15 cellular contexts compared by ENCODE assay signal in genomic region chr10:69051710-69052487, GRCh38. TPM values are rescaled to one million over a fixed set of nuclear protein-coding genes. Genes with fewer than 3 reads are reported as not detected.
DNase-seq lines count a peak whose midpoint lies in the region; ATAC-seq and TF ChIP-seq lines count a peak whose summit lies in the region.
"Had no signal": no experiment of that assay in that cellular context is flagged by ENCODE, and none has a peak within 500 bp of the region (broad histone marks: within the 10 kb centered on the region; RNA-seq: fewer than 3 reads in every experiment).

No MANE protein-coding gene starts in this region.

- no peaks in the 10 kb centered on the region for H3K36me3 Mint-ChIP-seq in T-helper 2 cell treated with Interferon-gamma antibody and Interleukin-4, amounts not matched to agents 5 μg/mL and 100 μg/mL, for 36 hours (ENCODE audit: low read depth)
- H3K36me3 Mint-ChIP-seq in WTC11 = no peaks in the 10 kb centered on the region
- no peaks in the 10 kb centered on the region for H3K36me3 Mint-ChIP-seq in activated T-cell treated with anti-CD3 and anti-CD28 coated beads, Interleukin-2, amount 50 U/mL, for 24 hours (ENCODE audit: low read depth)
- H3K36me3 Mint-ChIP-seq: IgD-negative memory B cell had no signal

- no peaks in the 10 kb centered on the region for H3K9me3 Mint-ChIP-seq in T-helper 2 cell treated with Interferon-gamma antibody and Interleukin-4, amounts not matched to agents 5 μg/mL and 100 μg/mL, for 36 hours
- no peaks in the 10 kb centered on the region for H3K9me3 Mint-ChIP-seq in WTC11
- no peaks in the 10 kb centered on the region for H3K9me3 Mint-ChIP-seq in activated T-cell treated with anti-CD3 and anti-CD28 coated beads, Interleukin-2, amount 50 U/mL, for 24 hours
- H3K9me3 Mint-ChIP-seq: IgD-negative memory B cell had no signal

- H3K27me3 Mint-ChIP-seq in T-helper 2 cell treated with Interferon-gamma antibody and Interleukin-4, amounts not matched to agents 5 μg/mL and 100 μg/mL, for 36 hours (ENCODE audit: low read depth) = no peaks in the 10 kb centered on the region
- no peaks in the 10 kb centered on the region for H3K27me3 Mint-ChIP-seq in WTC11 (ENCODE audit: low read depth)
- H3K27me3 Mint-ChIP-seq in activated T-cell treated with anti-CD3 and anti-CD28 coated beads, Interleukin-2, amount 50 U/mL, for 24 hours = no peaks in the 10 kb centered on the region
- H3K27me3 Mint-ChIP-seq: IgD-negative memory B cell had no signal

- H3K27ac Mint-ChIP-seq in T-helper 2 cell treated with Interferon-gamma antibody and Interleukin-4, amounts not matched to agents 5 μg/mL and 100 μg/mL, for 36 hours = peak overlapping the region; percentile 87
- no peak overlapping the region for H3K27ac Mint-ChIP-seq in WTC11
- no peak overlapping the region for H3K27ac Mint-ChIP-seq in activated T-cell treated with anti-CD3 and anti-CD28 coated beads, Interleukin-2, amount 50 U/mL, for 24 hours
- H3K27ac Mint-ChIP-seq: IgD-negative memory B cell had no signal

- no peak overlapping the region for H3K4me3 Mint-ChIP-seq in T-helper 2 cell treated with Interferon-gamma antibody and Interleukin-4, amounts not matched to agents 5 μg/mL and 100 μg/mL, for 36 hours
- H3K4me3 Mint-ChIP-seq in WTC11 = no peak overlapping the region
- no peak overlapping the region for H3K4me3 Mint-ChIP-seq in activated T-cell treated with anti-CD3 and anti-CD28 coated beads, Interleukin-2, amount 50 U/mL, for 24 hours
- H3K4me3 Mint-ChIP-seq: IgD-negative memory B cell had no signal

- H3K9me3 ChIP-seq in right atrium auricular region = no peaks in the 10 kb centered on the region
- H3K9me3 ChIP-seq in spleen = no peaks in the 10 kb centered on the region
- H3K9me3 ChIP-seq: Caco-2, SJSA1 had no signal

- POLR2A ChIA-PET in WTC11 (lab: Charles Lee) = interaction anchor here (0.5 kb wide), 1 partner anchor 35 kb away, joined by 5 read pairs; no protein-coding TSS in a partner anchor

- H3K27me3 ChIP-seq in right atrium auricular region = no peaks in the 10 kb centered on the region
- H3K27me3 ChIP-seq in spleen (replicated peaks in 1 of 7) = no peaks in the 10 kb centered on the region
- H3K27me3 ChIP-seq: SJSA1 had no signal

- H3K4me1 ChIP-seq in right atrium auricular region = peaks cover 0 to 24% of the 10 kb centered on the region in 2 donors
- H3K4me1 ChIP-seq in spleen = peaks cover 15 to 84% (median 46%) of the 10 kb centered on the region in 6 donors
- H3K4me1 ChIP-seq: Caco-2 had no signal

- H3K36me3 ChIP-seq in right atrium auricular region (no peaks in the 10 kb centered on the region), spleen (no peaks in the 10 kb centered on the region)
- H3K36me3 ChIP-seq: SJSA1, WERI-Rb-1 had no signal

- TF ChIP-seq POLR2A in spleen (IDR thresholded peaks at IDR 0.05) = no peak

- DNase-seq in T-helper 2 cell treated with Interferon-gamma antibody and Interleukin-4, amounts not matched to agents 5 μg/mL and 100 μg/mL, for 36 hours (ENCODE audit: low spot score) = no peak
- DNase-seq in T-helper 2 cell = no peak
- no peak for DNase-seq in WTC11 (ENCODE audit: low spot score)
- no peak for DNase-seq in right atrium auricular region (ENCODE audit: low spot score)
- DNase-seq in spleen = no peak
- DNase-seq in activated T-cell treated with anti-CD3 and anti-CD28 coated beads, Interleukin-2, amount 50 U/mL, for 24 hours = no peak
- DNase-seq in NCI-H510A (lab: John Stamatoyannopoulos, UW) = no peak
- DNase-seq: 8988T, Caco-2, NCI-H1436, WERI-Rb-1 had no signal

- H3K4me3 ChIP-seq in right atrium auricular region (no peak overlapping the region), spleen (peak overlapping the region in 1 of 8 donors; percentile 3)
- H3K4me3 ChIP-seq: SJSA1 had no signal

- intact Hi-C loops in spleen (cut with DNase I; ENCODE audit: low total_unique reads) = no loop called here

- H3K27ac ChIP-seq in right atrium auricular region (peak overlapping the region; percentile 54 to 56), spleen (peak overlapping the region in 7 of 8 donors; percentile 11 to 99 (median 62))
- H3K27ac ChIP-seq: epithelial cell of prostate, SJSA1, WERI-Rb-1 had no signal

- no peak for TF ChIP-seq CTCF in WTC11 (IDR thresholded peaks at IDR 0.05)
- TF ChIP-seq CTCF in right atrium auricular region (IDR thresholded peaks at IDR 0.05) = no peak
- no peak for TF ChIP-seq CTCF in spleen (IDR thresholded peaks at IDR 0.05 in 8 of 11, conservative IDR thresholded peaks at IDR 0.05 in 3 of 11)

- peaks cover 48% of the 10 kb centered on the region for H3K4me1 Mint-ChIP-seq in T-helper 2 cell treated with Interferon-gamma antibody and Interleukin-4, amounts not matched to agents 5 μg/mL and 100 μg/mL, for 36 hours (ENCODE audit: low read depth)
- peaks cover 12% of the 10 kb centered on the region; the same call in 1 of the 2 replicates for H3K4me1 Mint-ChIP-seq in WTC11
- peaks cover 65% of the 10 kb centered on the region for H3K4me1 Mint-ChIP-seq in activated T-cell treated with anti-CD3 and anti-CD28 coated beads, Interleukin-2, amount 50 U/mL, for 24 hours (ENCODE audit: low read depth)

- WGBS in spleen, 5 donors = 75 to 87% (median 85%) methylated on average over 10 of the region's 10 CpGs

- CTCF ChIA-PET in WTC11 (lab: Charles Lee) = no interaction called here

- ATAC-seq in WTC11 = peak; percentile 13; the same call in 1 of the 2 replicates
- ATAC-seq in HG03135 (IDR thresholded peaks at IDR 0.05; ENCODE audit: unreplicated experiment) = no peak

TF ChIP-seq in WTC11, 78 proteins besides CTCF, POLR2A, EP300 and RAD21:
- TF ChIP-seq SMAD4 (CRISPR knock-in tag; IDR thresholded peaks at IDR 0.05) = no peak
- TF ChIP-seq ELF4 (CRISPR knock-in tag; IDR thresholded peaks at IDR 0.05; ENCODE audit: low read depth) = no peak
- TF ChIP-seq NFATC4 (CRISPR knock-in tag; IDR thresholded peaks at IDR 0.05) = no peak
- no peak for TF ChIP-seq ERG (CRISPR knock-in tag; IDR thresholded peaks at IDR 0.05)
- no peak for TF ChIP-seq SMAD3 (CRISPR knock-in tag; IDR thresholded peaks at IDR 0.05; ENCODE audit: borderline replicate concordance)
- no peak for TF ChIP-seq E2F5 (CRISPR knock-in tag; IDR thresholded peaks at IDR 0.05)
- TF ChIP-seq, protein P1, sequence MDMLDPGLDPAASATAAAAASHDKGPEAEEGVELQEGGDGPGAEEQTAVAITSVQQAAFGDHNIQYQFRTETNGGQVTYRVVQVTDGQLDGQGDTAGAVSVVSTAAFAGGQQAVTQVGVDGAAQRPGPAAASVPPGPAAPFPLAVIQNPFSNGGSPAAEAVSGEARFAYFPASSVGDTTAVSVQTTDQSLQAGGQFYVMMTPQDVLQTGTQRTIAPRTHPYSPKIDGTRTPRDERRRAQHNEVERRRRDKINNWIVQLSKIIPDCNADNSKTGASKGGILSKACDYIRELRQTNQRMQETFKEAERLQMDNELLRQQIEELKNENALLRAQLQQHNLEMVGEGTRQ (CRISPR knock-in tag; IDR thresholded peaks at IDR 0.05) = no peak
- no peak for TF ChIP-seq HMGA2 (CRISPR knock-in tag; IDR thresholded peaks at IDR 0.05)
- no peak for TF ChIP-seq KAT7 (CRISPR knock-in tag; IDR thresholded peaks at IDR 0.05; ENCODE audit: borderline replicate concordance)
- TF ChIP-seq CBFB (CRISPR knock-in tag; IDR thresholded peaks at IDR 0.05; ENCODE audit: low read depth) = no peak
- no peak for TF ChIP-seq SOX15 (CRISPR knock-in tag; IDR thresholded peaks at IDR 0.05)
- no peak for TF ChIP-seq ATF6 (CRISPR knock-in tag; IDR thresholded peaks at IDR 0.05)
TF ChIP-seq in WTC11: peak in this region for 0.

RNA-seq across cellular contexts. Expression of gene SRGN, which starts 36.0 kb away (rescaled TPM):
- 1.2 to 1.4 TPM (median 1.3 TPM) in 3 replicates for total RNA-seq in WTC11 (2021)
- total RNA-seq in right atrium auricular region = 100 to 1,000 TPM in 1 of 2 donors, 10 to 100 TPM in 1; 79.4 to 124 TPM
- 1,000 to 10,000 TPM in 1 of 7 donors, 100 to 1,000 TPM in 6; 402 to 1,009 (median 539) TPM for total RNA-seq in spleen
- 100 to 1,000 TPM; 123 to 239 (median 183) TPM for polyA plus RNA-seq in spleen
- total RNA-seq: Caco-2 had no signal

Comparison
In these comparisons a context has a peak if more than half of its experiments do, and no peak if none do; other contexts are left out.
1. RNA of gene SRGN, which starts 36.0 kb away (total RNA-seq): 402 to 1,009 TPM in spleen and 79.4 to 124 TPM in right atrium auricular region; 1.2 to 1.4 TPM in WTC11; every median in the first group is over 10 times any median in the second.